Comparison of ENCODE assay signal across 15 cellular contexts in the genomic region with DNA sequence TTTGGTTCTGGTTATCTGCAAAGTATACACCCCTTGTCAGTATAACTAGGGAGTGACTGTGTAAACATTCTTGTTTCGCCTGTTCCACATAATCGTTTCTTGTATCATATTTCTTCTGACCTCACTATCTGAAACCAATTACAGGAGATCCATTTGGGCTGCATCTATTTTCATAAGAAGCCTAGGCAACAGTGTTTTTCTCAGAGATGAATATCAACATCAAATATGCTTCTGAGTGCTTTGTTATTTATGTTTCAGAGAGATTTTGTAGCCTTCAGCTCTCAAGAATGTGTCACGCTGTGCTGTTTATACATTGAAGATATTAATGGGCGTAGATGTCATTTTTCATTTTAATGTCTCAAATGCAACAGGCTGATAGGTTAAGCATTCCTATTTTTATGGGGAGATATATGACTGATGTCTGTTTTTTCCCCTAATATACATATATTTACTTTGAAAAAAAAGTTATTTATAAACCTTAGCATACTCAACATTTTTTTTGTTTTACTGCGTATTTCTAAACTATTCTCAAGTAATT.
DNase-seq lines count a peak whose midpoint lies in the region; FAIRE-seq and TF ChIP-seq lines count a peak whose summit lies in the region.
"Had no signal": no experiment of that assay in that cellular context is flagged by ENCODE, and none has a peak within 500 bp of the region (broad histone marks: within the 10 kb centered on the region; RNA-seq: fewer than 3 reads in every experiment).

No MANE protein-coding gene starts in this region.

- no peaks in the 10 kb centered on the region for H3K36me3 Mint-ChIP-seq in activated CD4-positive, alpha-beta T cell treated with anti-CD3 and anti-CD28 coated beads, Interleukin-2, amount 10 ng/mL, durations not matched to agents 24 days and 14 days (ENCODE audit: low read depth)
- H3K36me3 Mint-ChIP-seq: CD8-positive, alpha-beta T cell; natural killer cell treated with Interleukin-12 subunit alpha and Interleukin-12 subunit beta and Interleukin-15 and Interleukin-18, amount 100 ng/mL, for 72 hours had no signal

- H3K9me3 Mint-ChIP-seq in activated CD4-positive, alpha-beta T cell treated with anti-CD3 and anti-CD28 coated beads, Interleukin-2, amount 10 ng/mL, durations not matched to agents 24 days and 14 days = no peaks in the 10 kb centered on the region
- H3K9me3 Mint-ChIP-seq: CD8-positive, alpha-beta T cell had no signal

- H3K4me2 ChIP-seq in neural cell (ENCODE audit: low read length) = no peak overlapping the region

- H2AFZ ChIP-seq in neural cell (ENCODE audit: low read depth, low read length) = no peak overlapping the region

- no peaks in the 10 kb centered on the region for H3K9me3 ChIP-seq in neural cell (ENCODE audit: low read length)
- H3K9me3 ChIP-seq in BE2C = no peaks in the 10 kb centered on the region; the same call in 1 of the 2 replicates

- no peaks in the 10 kb centered on the region for H3K4me1 ChIP-seq in BE2C

- no peaks in the 10 kb centered on the region for H3K27me3 Mint-ChIP-seq in activated CD4-positive, alpha-beta T cell treated with anti-CD3 and anti-CD28 coated beads, Interleukin-2, amount 10 ng/mL, durations not matched to agents 24 days and 14 days
- H3K27me3 Mint-ChIP-seq: natural killer cell treated with Interleukin-12 subunit alpha and Interleukin-12 subunit beta and Interleukin-15 and Interleukin-18, amount 100 ng/mL, for 72 hours had no signal

- H3K4me3 Mint-ChIP-seq in activated CD4-positive, alpha-beta T cell treated with anti-CD3 and anti-CD28 coated beads, Interleukin-2, amount 10 ng/mL, durations not matched to agents 24 days and 14 days = no peak overlapping the region
- H3K4me3 Mint-ChIP-seq: CD8-positive, alpha-beta T cell; natural killer cell treated with Interleukin-12 subunit alpha and Interleukin-12 subunit beta and Interleukin-15 and Interleukin-18, amount 100 ng/mL, for 72 hours had no signal

- H3K36me3 ChIP-seq in bronchial epithelial cell (ENCODE audit: control insufficient read depth, insufficient read depth, low read length) (no peaks in the 10 kb centered on the region), neural cell (ENCODE audit: insufficient read depth, low read length) (no peaks in the 10 kb centered on the region), BE2C (no peaks in the 10 kb centered on the region)

- DNase-seq in Daoy (ENCODE audit: low read depth) (peak; percentile 13), NCI-H2029 (lab: John Stamatoyannopoulos, UW) (peak; percentile 36), bronchial epithelial cell (ENCODE audit: low read depth) (peak; percentile 52), UCSD-AML1 (lab: John Stamatoyannopoulos, UW; ENCODE audit: unreplicated experiment) (no peak), BE2C (no peak)
- no peak for DNase-seq in stimulated activated CD4-positive, alpha-beta T cell treated with anti-CD3 and anti-CD28 coated beads, Interleukin-12 subunit alpha, Interleukin-12 subunit beta, amount 100 ng/mL, for 4 hours
- DNase-seq in activated CD4-positive, alpha-beta T cell treated with anti-CD3 and anti-CD28 coated beads, Interleukin-2, amount 10 ng/mL, durations not matched to agents 24 days and 14 days = no peak
- DNase-seq: amygdala; CD8-positive, alpha-beta T cell; kidney; MM.1S; PC-3 had no signal

- TF ChIP-seq EP300 in neural cell (conservative IDR thresholded peaks at IDR 0.05; ENCODE audit: poor library complexity, severe bottlenecking) = peak; percentile 82

- FAIRE-seq in bronchial epithelial cell (lab: Jason Lieb, UNC) = no peak
- FAIRE-seq: kidney had no signal

- no peaks in the 10 kb centered on the region for H3F3A ChIP-seq in neural cell (ENCODE audit: insufficient read depth, low read length, poor library complexity, severe bottlenecking)

- intact Hi-C loops in activated CD4-positive, alpha-beta T cell treated with anti-CD3 and anti-CD28 coated beads, Interleukin-2, amount 10 ng/mL, durations not matched to agents 24 days and 14 days (cut with micrococcal nuclease) = no loop called here

- no peak overlapping the region for H3K27ac ChIP-seq in neural cell (ENCODE audit: low read length)
- H3K27ac ChIP-seq: epithelial cell of prostate had no signal

- no peak for TF ChIP-seq RAD21 in neural cell (conservative IDR thresholded peaks at IDR 0.05)

- H3K27me3 ChIP-seq in bronchial epithelial cell (ENCODE audit: control insufficient read depth, insufficient read depth, low read length) = no peaks in the 10 kb centered on the region
- H3K27me3 ChIP-seq in neural cell (ENCODE audit: insufficient read depth, low read depth, low read length) = no peaks in the 10 kb centered on the region
- no peaks in the 10 kb centered on the region for H3K27me3 ChIP-seq in BE2C

- H3K79me2 ChIP-seq in neural cell (replicated peaks; ENCODE audit: insufficient read depth, low read length) = no peaks in the 10 kb centered on the region

- no peaks in the 10 kb centered on the region for H4K20me1 ChIP-seq in neural cell (ENCODE audit: insufficient read depth)

- no peak overlapping the region for H3K9ac ChIP-seq in neural cell (ENCODE audit: low read length)

- H3K4me1 Mint-ChIP-seq in activated CD4-positive, alpha-beta T cell treated with anti-CD3 and anti-CD28 coated beads, Interleukin-2, amount 10 ng/mL, durations not matched to agents 24 days and 14 days = no peaks in the 10 kb centered on the region

- no peak overlapping the region for H3K4me3 ChIP-seq in bronchial epithelial cell (ENCODE audit: low read depth, low read length)
- no peak overlapping the region for H3K4me3 ChIP-seq in neural cell (ENCODE audit: low read length)
- H3K4me3 ChIP-seq in BE2C (ENCODE audit: low read depth, low read length) = no peak overlapping the region

- no peaks in the 10 kb centered on the region for H3K9me2 ChIP-seq in neural cell (ENCODE audit: insufficient read depth, low read length)

- TF ChIP-seq CTCF in bronchial epithelial cell (IDR thresholded peaks at IDR 0.05; ENCODE audit: insufficient read depth, low read length, severe bottlenecking) (no peak), neural cell (IDR thresholded peaks at IDR 0.05; ENCODE audit: poor library complexity, severe bottlenecking) (no peak), BE2C (IDR thresholded peaks at IDR 0.05; ENCODE audit: low read depth, low read length) (no peak)

- H3K27ac Mint-ChIP-seq in activated CD4-positive, alpha-beta T cell treated with anti-CD3 and anti-CD28 coated beads, Interleukin-2, amount 10 ng/mL, durations not matched to agents 24 days and 14 days = no peak overlapping the region
- H3K27ac Mint-ChIP-seq: CD8-positive, alpha-beta T cell; natural killer cell treated with Interleukin-12 subunit alpha and Interleukin-12 subunit beta and Interleukin-15 and Interleukin-18, amount 100 ng/mL, for 72 hours had no signal

TF ChIP-seq in neural cell, 6 proteins besides CTCF, POLR2A, EP300 and RAD21:
- TF ChIP-seq SMC3 (conservative IDR thresholded peaks at IDR 0.05; ENCODE audit: poor library complexity) (no peak), EZH2 (IDR thresholded peaks at IDR 0.05; ENCODE audit: borderline replicate concordance, insufficient read depth, low read length, poor library complexity, severe bottlenecking) (no peak), MXI1 (conservative IDR thresholded peaks at IDR 0.05; ENCODE audit: poor library complexity, severe bottlenecking) (no peak), TAF1 (IDR thresholded peaks at IDR 0.05; ENCODE audit: low read depth) (no peak), POLR2AphosphoS5 (IDR thresholded peaks at IDR 0.05) (peak; percentile 62)
- TF ChIP-seq, protein P1, sequence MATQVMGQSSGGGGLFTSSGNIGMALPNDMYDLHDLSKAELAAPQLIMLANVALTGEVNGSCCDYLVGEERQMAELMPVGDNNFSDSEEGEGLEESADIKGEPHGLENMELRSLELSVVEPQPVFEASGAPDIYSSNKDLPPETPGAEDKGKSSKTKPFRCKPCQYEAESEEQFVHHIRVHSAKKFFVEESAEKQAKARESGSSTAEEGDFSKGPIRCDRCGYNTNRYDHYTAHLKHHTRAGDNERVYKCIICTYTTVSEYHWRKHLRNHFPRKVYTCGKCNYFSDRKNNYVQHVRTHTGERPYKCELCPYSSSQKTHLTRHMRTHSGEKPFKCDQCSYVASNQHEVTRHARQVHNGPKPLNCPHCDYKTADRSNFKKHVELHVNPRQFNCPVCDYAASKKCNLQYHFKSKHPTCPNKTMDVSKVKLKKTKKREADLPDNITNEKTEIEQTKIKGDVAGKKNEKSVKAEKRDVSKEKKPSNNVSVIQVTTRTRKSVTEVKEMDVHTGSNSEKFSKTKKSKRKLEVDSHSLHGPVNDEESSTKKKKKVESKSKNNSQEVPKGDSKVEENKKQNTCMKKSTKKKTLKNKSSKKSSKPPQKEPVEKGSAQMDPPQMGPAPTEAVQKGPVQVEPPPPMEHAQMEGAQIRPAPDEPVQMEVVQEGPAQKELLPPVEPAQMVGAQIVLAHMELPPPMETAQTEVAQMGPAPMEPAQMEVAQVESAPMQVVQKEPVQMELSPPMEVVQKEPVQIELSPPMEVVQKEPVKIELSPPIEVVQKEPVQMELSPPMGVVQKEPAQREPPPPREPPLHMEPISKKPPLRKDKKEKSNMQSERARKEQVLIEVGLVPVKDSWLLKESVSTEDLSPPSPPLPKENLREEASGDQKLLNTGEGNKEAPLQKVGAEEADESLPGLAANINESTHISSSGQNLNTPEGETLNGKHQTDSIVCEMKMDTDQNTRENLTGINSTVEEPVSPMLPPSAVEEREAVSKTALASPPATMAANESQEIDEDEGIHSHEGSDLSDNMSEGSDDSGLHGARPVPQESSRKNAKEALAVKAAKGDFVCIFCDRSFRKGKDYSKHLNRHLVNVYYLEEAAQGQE (IDR thresholded peaks at IDR 0.05; ENCODE audit: borderline replicate concordance) = no peak

Comparison
In these comparisons a context has a peak if more than half of its experiments do, and no peak if none do; other contexts are left out.
1. DNase-seq: peak in Daoy (single experiment), NCI-H2029 (single experiment) and bronchial epithelial cell (single experiment); none in UCSD-AML1 (single experiment), stimulated activated CD4-positive, alpha-beta T cell treated with anti-CD3 and anti-CD28 coated beads, Interleukin-12 subunit alpha, Interleukin-12 subunit beta, amount 100 ng/mL, for 4 hours (single experiment), BE2C (single experiment) and activated CD4-positive, alpha-beta T cell treated with anti-CD3 and anti-CD28 coated beads, Interleukin-2, amount 10 ng/mL, durations not matched to agents 24 days and 14 days (single experiment).